ENCODE assay signal across 1 cellular context in the genomic region with DNA sequence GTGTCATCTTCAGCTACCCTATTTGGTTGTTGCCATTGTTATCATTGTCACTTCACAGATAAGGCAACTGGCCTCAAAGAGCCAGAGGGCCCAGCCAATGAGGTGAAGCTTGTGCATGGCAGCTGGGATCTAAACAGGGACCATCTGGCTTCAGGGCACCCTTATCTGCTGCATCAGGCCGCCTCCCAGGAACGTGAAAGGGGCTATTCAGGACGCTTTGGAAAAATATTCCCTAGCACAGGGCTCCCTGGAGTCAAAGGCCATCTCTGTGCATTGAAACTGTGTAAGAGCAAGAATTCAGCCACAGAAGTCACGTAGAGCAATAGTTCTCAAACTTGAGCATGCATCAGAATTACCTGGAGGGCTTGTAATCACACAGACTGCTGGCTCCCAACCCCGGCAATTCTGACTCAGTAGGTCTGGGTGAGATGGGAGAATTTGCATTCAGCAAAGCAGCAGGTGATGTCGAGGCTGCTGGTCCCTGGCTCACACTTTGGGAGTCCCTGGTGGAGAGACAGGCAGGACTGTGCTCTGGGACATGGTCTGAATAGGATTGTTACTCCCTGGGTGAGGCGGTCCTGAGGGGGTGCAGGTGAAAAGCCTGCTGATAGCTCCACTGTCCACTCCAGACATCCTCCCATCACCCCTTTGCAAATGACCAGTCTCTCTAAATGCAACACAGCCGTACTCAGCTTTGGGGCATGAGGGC.
TF ChIP-seq lines count a peak whose summit lies in the region.

No MANE protein-coding gene starts in this region.

TF ChIP-seq in HepG2, 621 proteins besides CTCF, POLR2A, EP300 and RAD21 (continued from another document and continues in another):
- TF ChIP-seq, protein P1, sequence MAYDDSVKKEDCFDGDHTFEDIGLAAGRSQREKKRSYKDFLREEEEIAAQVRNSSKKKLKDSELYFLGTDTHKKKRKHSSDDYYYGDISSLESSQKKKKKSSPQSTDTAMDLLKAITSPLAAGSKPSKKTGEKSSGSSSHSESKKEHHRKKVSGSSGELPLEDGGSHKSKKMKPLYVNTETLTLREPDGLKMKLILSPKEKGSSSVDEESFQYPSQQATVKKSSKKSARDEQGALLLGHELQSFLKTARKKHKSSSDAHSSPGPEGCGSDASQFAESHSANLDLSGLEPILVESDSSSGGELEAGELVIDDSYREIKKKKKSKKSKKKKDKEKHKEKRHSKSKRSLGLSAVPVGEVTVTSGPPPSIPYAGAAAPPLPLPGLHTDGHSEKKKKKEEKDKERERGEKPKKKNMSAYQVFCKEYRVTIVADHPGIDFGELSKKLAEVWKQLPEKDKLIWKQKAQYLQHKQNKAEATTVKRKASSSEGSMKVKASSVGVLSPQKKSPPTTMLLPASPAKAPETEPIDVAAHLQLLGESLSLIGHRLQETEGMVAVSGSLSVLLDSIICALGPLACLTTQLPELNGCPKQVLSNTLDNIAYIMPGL (CRISPR knock-in tag; IDR thresholded peaks at IDR 0.05; ENCODE audit: borderline replicate concordance in 1 of 2, low read depth in 1 of 2), result no peak
- no peak for TF ChIP-seq HOXA5 (CRISPR knock-in tag; IDR thresholded peaks at IDR 0.05)
- TF ChIP-seq BRD4 (CRISPR knock-in tag; IDR thresholded peaks at IDR 0.05), result no peak
- TF ChIP-seq, protein P2, sequence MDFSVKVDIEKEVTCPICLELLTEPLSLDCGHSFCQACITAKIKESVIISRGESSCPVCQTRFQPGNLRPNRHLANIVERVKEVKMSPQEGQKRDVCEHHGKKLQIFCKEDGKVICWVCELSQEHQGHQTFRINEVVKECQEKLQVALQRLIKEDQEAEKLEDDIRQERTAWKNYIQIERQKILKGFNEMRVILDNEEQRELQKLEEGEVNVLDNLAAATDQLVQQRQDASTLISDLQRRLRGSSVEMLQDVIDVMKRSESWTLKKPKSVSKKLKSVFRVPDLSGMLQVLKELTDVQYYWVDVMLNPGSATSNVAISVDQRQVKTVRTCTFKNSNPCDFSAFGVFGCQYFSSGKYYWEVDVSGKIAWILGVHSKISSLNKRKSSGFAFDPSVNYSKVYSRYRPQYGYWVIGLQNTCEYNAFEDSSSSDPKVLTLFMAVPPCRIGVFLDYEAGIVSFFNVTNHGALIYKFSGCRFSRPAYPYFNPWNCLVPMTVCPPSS (IDR thresholded peaks at IDR 0.05), result no peak
- no peak for TF ChIP-seq HNRNPLL (IDR thresholded peaks at IDR 0.05; ENCODE audit: low read depth, low read length, poor library complexity, severe bottlenecking)
- TF ChIP-seq, protein P3, sequence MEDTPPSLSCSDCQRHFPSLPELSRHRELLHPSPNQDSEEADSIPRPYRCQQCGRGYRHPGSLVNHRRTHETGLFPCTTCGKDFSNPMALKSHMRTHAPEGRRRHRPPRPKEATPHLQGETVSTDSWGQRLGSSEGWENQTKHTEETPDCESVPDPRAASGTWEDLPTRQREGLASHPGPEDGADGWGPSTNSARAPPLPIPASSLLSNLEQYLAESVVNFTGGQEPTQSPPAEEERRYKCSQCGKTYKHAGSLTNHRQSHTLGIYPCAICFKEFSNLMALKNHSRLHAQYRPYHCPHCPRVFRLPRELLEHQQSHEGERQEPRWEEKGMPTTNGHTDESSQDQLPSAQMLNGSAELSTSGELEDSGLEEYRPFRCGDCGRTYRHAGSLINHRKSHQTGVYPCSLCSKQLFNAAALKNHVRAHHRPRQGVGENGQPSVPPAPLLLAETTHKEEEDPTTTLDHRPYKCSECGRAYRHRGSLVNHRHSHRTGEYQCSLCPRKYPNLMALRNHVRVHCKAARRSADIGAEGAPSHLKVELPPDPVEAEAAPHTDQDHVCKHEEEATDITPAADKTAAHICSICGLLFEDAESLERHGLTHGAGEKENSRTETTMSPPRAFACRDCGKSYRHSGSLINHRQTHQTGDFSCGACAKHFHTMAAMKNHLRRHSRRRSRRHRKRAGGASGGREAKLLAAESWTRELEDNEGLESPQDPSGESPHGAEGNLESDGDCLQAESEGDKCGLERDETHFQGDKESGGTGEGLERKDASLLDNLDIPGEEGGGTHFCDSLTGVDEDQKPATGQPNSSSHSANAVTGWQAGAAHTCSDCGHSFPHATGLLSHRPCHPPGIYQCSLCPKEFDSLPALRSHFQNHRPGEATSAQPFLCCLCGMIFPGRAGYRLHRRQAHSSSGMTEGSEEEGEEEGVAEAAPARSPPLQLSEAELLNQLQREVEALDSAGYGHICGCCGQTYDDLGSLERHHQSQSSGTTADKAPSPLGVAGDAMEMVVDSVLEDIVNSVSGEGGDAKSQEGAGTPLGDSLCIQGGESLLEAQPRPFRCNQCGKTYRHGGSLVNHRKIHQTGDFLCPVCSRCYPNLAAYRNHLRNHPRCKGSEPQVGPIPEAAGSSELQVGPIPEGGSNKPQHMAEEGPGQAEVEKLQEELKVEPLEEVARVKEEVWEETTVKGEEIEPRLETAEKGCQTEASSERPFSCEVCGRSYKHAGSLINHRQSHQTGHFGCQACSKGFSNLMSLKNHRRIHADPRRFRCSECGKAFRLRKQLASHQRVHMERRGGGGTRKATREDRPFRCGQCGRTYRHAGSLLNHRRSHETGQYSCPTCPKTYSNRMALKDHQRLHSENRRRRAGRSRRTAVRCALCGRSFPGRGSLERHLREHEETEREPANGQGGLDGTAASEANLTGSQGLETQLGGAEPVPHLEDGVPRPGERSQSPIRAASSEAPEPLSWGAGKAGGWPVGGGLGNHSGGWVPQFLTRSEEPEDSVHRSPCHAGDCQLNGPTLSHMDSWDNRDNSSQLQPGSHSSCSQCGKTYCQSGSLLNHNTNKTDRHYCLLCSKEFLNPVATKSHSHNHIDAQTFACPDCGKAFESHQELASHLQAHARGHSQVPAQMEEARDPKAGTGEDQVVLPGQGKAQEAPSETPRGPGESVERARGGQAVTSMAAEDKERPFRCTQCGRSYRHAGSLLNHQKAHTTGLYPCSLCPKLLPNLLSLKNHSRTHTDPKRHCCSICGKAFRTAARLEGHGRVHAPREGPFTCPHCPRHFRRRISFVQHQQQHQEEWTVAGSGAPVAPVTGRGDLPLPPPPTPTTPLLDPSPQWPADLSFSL (CRISPR knock-in tag; IDR thresholded peaks at IDR 0.05), result no peak
- TF ChIP-seq SCMH1 (CRISPR knock-in tag; IDR thresholded peaks at IDR 0.05; ENCODE audit: borderline replicate concordance), result no peak
- peak; percentile 73; the same call in 1 of the 2 replicates for TF ChIP-seq TBX2 (CRISPR knock-in tag; IDR thresholded peaks at IDR 0.05; ENCODE audit: borderline replicate concordance)
- no peak for TF ChIP-seq ARNT2 (CRISPR knock-in tag; IDR thresholded peaks at IDR 0.05; ENCODE audit: low read depth)
- TF ChIP-seq MYNN (CRISPR knock-in tag; IDR thresholded peaks at IDR 0.05; ENCODE audit: low read depth), result no peak
- 0 out of 2 replicates have a peak, but pooled peaks have one; percentile 24 for TF ChIP-seq NFYC (CRISPR knock-in tag; IDR thresholded peaks at IDR 0.05)
- no peak for TF ChIP-seq ELF1 (CRISPR knock-in tag; IDR thresholded peaks at IDR 0.05)
- TF ChIP-seq SOX13 (IDR thresholded peaks at IDR 0.05), result 0 out of 2 replicates have a peak, but pooled peaks have one; percentile 23
- peak in 1 of 2 experiments; percentile 71; a peak in 2 of 4 replicates for TF ChIP-seq SOX13 (CRISPR knock-in tag; conservative IDR thresholded peaks at IDR 0.05 in 1 of 2, IDR thresholded peaks at IDR 0.05 in 1 of 2)
- TF ChIP-seq JDP2 (CRISPR knock-in tag; IDR thresholded peaks at IDR 0.05; ENCODE audit: borderline replicate concordance), result no peak
- no peak for TF ChIP-seq DR1 (CRISPR knock-in tag; IDR thresholded peaks at IDR 0.05)
- TF ChIP-seq POLR2G (IDR thresholded peaks at IDR 0.05; ENCODE audit: low read depth, low read length), result peak; percentile 47; the same call in 1 of the 2 replicates
- no peak for TF ChIP-seq ZNF605 (CRISPR knock-in tag; IDR thresholded peaks at IDR 0.05)
- 0 out of 2 replicates have a peak, but pooled peaks have one; percentile 41 for TF ChIP-seq RBFOX2 (IDR thresholded peaks at IDR 0.05; ENCODE audit: low read depth, low read length)
- peak; percentile 56; the same call in 1 of the 2 replicates for TF ChIP-seq SOX5 (CRISPR knock-in tag; IDR thresholded peaks at IDR 0.05; ENCODE audit: borderline replicate concordance)
- no peak for TF ChIP-seq ZNF33B (CRISPR knock-in tag; IDR thresholded peaks at IDR 0.05)
- TF ChIP-seq ZFP62 (CRISPR knock-in tag; IDR thresholded peaks at IDR 0.05), result no peak
- TF ChIP-seq, protein P4, sequence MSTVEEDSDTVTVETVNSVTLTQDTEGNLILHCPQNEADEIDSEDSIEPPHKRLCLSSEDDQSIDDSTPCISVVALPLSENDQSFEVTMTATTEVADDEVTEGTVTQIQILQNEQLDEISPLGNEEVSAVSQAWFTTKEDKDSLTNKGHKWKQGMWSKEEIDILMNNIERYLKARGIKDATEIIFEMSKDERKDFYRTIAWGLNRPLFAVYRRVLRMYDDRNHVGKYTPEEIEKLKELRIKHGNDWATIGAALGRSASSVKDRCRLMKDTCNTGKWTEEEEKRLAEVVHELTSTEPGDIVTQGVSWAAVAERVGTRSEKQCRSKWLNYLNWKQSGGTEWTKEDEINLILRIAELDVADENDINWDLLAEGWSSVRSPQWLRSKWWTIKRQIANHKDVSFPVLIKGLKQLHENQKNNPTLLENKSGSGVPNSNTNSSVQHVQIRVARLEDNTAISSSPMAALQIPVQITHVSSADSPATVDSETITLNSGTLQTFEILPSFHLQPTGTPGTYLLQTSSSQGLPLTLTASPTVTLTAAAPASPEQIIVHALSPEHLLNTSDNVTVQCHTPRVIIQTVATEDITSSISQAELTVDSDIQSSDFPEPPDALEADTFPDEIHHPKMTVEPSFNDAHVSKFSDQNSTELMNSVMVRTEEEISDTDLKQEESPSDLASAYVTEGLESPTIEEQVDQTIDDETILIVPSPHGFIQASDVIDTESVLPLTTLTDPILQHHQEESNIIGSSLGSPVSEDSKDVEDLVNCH (CRISPR knock-in tag; IDR thresholded peaks at IDR 0.05), result no peak
- TF ChIP-seq ZIK1 (CRISPR knock-in tag; IDR thresholded peaks at IDR 0.05; ENCODE audit: borderline replicate concordance, low read depth), result no peak
- TF ChIP-seq, protein P5, sequence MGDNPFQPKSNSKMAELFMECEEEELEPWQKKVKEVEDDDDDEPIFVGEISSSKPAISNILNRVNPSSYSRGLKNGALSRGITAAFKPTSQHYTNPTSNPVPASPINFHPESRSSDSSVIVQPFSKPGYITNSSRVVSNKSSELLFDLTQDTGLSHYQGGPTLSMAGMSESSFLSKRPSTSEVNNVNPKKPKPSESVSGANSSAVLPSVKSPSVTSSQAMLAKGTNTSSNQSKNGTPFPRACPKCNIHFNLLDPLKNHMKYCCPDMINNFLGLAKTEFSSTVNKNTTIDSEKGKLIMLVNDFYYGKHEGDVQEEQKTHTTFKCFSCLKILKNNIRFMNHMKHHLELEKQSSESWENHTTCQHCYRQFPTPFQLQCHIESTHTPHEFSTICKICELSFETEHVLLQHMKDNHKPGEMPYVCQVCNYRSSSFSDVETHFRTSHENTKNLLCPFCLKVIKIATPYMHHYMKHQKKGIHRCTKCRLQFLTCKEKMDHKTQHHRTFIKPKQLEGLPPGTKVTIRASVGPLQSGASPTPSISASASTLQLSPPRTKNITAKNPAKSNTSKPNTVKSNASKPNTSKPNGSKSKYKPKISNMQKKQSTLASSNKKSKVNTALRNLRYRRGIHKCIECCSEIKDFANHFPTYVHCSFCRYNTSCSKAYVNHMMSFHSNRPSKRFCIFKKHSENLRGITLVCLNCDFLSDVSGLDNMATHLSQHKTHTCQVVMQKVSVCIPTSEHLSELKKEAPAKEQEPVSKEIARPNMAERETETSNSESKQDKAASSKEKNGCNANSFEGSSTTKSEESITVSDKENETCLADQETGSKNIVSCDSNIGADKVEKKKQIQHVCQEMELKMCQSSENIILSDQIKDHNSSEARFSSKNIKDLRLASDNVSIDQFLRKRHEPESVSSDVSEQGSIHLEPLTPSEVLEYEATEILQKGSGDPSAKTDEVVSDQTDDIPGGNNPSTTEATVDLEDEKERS (CRISPR knock-in tag; IDR thresholded peaks at IDR 0.05), result no peak
- TF ChIP-seq ZNF841 (CRISPR knock-in tag; IDR thresholded peaks at IDR 0.05; ENCODE audit: borderline replicate concordance), result no peak
- no peak for TF ChIP-seq HOXA7 (CRISPR knock-in tag; IDR thresholded peaks at IDR 0.05)
- TF ChIP-seq ZNF7 (CRISPR knock-in tag; IDR thresholded peaks at IDR 0.05), result no peak
- TF ChIP-seq ZNF724P (CRISPR knock-in tag; IDR thresholded peaks at IDR 0.05; ENCODE audit: borderline replicate concordance), result no peak
- peak; percentile 21 for TF ChIP-seq XRCC5 (optimal IDR thresholded peaks at IDR 0.05; ENCODE audit: low read length)
- TF ChIP-seq, protein P6, sequence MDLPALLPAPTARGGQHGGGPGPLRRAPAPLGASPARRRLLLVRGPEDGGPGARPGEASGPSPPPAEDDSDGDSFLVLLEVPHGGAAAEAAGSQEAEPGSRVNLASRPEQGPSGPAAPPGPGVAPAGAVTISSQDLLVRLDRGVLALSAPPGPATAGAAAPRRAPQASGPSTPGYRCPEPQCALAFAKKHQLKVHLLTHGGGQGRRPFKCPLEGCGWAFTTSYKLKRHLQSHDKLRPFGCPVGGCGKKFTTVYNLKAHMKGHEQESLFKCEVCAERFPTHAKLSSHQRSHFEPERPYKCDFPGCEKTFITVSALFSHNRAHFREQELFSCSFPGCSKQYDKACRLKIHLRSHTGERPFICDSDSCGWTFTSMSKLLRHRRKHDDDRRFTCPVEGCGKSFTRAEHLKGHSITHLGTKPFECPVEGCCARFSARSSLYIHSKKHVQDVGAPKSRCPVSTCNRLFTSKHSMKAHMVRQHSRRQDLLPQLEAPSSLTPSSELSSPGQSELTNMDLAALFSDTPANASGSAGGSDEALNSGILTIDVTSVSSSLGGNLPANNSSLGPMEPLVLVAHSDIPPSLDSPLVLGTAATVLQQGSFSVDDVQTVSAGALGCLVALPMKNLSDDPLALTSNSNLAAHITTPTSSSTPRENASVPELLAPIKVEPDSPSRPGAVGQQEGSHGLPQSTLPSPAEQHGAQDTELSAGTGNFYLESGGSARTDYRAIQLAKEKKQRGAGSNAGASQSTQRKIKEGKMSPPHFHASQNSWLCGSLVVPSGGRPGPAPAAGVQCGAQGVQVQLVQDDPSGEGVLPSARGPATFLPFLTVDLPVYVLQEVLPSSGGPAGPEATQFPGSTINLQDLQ (CRISPR knock-in tag; IDR thresholded peaks at IDR 0.05), result no peak
- no peak for TF ChIP-seq PBX3 (CRISPR knock-in tag; IDR thresholded peaks at IDR 0.05; ENCODE audit: borderline replicate concordance)
- 0 out of 2 replicates have a peak, but pooled peaks have one; percentile 23 for TF ChIP-seq NR2F2 (IDR thresholded peaks at IDR 0.05; ENCODE audit: borderline replicate concordance, low read depth)
- TF ChIP-seq, protein P7, sequence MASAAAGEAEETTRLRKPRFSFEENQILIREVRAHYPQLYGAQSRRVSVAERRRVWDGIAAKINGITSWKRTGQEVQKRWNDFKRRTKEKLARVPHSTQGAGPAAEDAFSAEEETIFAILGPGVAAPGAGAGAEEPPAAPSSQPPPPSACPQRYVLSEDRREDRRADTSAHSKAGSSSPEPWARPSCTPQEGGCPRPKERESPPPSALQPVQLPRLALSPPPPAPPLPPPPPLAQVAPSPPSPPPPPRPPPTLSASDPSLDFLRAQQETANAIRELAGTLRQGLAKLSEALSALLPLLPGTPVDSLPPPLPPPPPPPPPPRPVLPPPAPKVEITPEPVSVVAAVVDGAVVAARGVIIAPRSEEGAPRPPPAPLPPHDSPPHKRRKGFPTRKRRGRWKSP (CRISPR knock-in tag; IDR thresholded peaks at IDR 0.05), result no peak
